Comparison of ENCODE assay signal across 8 cellular contexts in the genomic region with DNA sequence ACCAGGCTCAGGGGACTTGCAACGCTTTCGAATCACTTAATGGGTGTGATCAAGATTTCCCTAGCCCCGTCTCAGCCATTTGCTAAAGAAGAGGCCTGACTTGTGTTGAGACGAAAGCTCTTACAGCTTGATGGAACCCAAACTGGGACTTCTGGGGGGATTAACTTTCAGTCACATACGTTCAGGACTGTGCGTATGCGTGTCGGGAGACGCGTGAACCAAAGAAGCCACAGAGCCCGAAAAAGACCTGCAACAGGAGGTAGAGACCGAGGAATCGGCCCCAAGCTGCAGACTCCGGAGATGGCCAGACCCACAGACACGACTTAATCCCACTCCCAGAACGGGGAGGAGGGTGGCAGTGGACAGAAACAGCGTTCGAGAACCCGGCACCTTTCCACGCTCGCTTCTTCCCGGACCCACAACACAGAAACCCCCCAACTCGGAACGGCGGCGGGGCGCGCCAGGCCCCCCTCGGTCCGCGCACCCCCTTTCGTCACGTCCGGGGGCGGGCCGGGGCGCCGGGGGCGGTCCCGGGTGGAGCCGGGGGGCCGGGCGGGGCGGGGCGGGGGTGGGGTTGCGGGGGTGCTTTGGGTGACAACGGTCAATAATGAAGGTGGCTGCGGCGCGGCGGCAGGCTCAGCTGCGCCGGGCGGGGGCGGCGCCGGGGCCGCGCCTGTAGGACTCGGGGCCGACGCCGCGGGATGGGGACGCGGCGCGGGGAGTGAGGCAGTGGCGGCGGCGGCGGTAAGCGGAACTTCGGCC. TPM values are rescaled to one million over a fixed set of nuclear protein-coding genes. Genes with fewer than 3 reads are reported as not detected.
DNase-seq lines count a peak whose midpoint lies in the region; ATAC-seq and TF ChIP-seq lines count a peak whose summit lies in the region.

TSS of gene ATP11B (plus strand) at position 604 of the 762 bp plus-strand sequence. CDS start 256 bp downstream, outside the sequence.

- peak within 1 kb of the TSS; percentile 72 for H3K27ac ChIP-seq in OCI-LY7 (ENCODE audit: low read depth, low read length, poor library complexity, severe bottlenecking)

- peak; percentile 77 for DNase-seq in Caki2 (ENCODE audit: low read depth)
- peak; percentile 57 for DNase-seq in HPDE6-E6E7 (ENCODE audit: extremely low spot score)
- peak; percentile 88 for DNase-seq in OCI-LY7 (ENCODE audit: low spot score)
- peak; percentile 72 for DNase-seq in activated T-cell treated with anti-CD3 and anti-CD28 coated beads for 24 hours (ENCODE audit: low read depth)
- peak; percentile 39 for DNase-seq in epidermal melanocyte (ENCODE audit: insufficient read length, low spot score)
- peak; percentile 69 to 70 for DNase-seq in stimulated activated CD8-positive, alpha-beta memory T cell treated with anti-CD3 and anti-CD28 coated beads, Interleukin-2, amount 100 ng/mL, for 48 hours (ENCODE audit: low read depth in 2 of 2)

- peak within 1 kb of the TSS; percentile 86 for H3K4me3 ChIP-seq in OCI-LY7 (ENCODE audit: low read depth, low read length, poor library complexity, severe bottlenecking)
- H3K4me3 ChIP-seq in mononuclear cell (ENCODE audit: low read length), result peak within 1 kb of the TSS; percentile 82

- 0 out of 2 replicates have a peak, but pooled peaks cover 4% of the 10 kb centered on the region for H3K36me3 ChIP-seq in OCI-LY7 (ENCODE audit: insufficient read depth, low read length)

- in situ Hi-C loops in Caki2 (cut with HindIII; ENCODE audit: low pct_unique_long_range_greater_than_20kb, low sequenced_read_pairs), result no loop called here

- TSS peak; percentile 95 for BruUV-seq in OCI-LY7 (replicated peaks; lab: Mats Ljungman, UMichigan)

- H3K4me1 ChIP-seq in OCI-LY7 (ENCODE audit: insufficient read depth, low read length, poor library complexity, severe bottlenecking), result peaks cover 37% of the 10 kb centered on the region
- H3K4me1 ChIP-seq in mononuclear cell (ENCODE audit: insufficient read depth, low read length), result peaks cover 32% of the 10 kb centered on the region

- POLR2A ChIA-PET in OCI-LY7 (lab: Charles Lee), result interaction anchor here (0.6 to 2.5 kb wide), 7 partner anchors 12 to 115 kb away, joined by 3 to 9 read pairs (median 3); no protein-coding TSS in a partner anchor

- H3K27me3 ChIP-seq in mononuclear cell (ENCODE audit: insufficient read depth, low read length), result no peaks in the 10 kb centered on the region

- intact Hi-C loops in OCI-LY7 (cut with micrococcal nuclease; ENCODE audit: unreplicated experiment), result loop anchor here (10.0 kb wide), 2 partner anchors 398 to 1878 kb away; partner anchors contain the start of gene FXR1

- peaks cover 42% of the 10 kb centered on the region for H3K79me2 ChIP-seq in OCI-LY7 (ENCODE audit: insufficient read depth, low read depth, low read length)

- H3K4me2 ChIP-seq in OCI-LY7 (ENCODE audit: low read length), result peak within 1 kb of the TSS; percentile 87

- peaks cover 4% of the 10 kb centered on the region; the same call in 1 of the 2 replicates for H3K9me3 ChIP-seq in OCI-LY7 (ENCODE audit: low read length)
- H3K9me3 ChIP-seq in mononuclear cell (ENCODE audit: low read depth, low read length), result no peaks in the 10 kb centered on the region

- ATAC-seq in GM19468 (IDR thresholded peaks at IDR 0.05; ENCODE audit: extremely low read depth, unreplicated experiment), result peak; percentile 66

- H4K20me1 ChIP-seq in OCI-LY7 (ENCODE audit: insufficient read depth, low read length), result 0 out of 2 replicates have a peak, but pooled peaks cover 6% of the 10 kb centered on the region

- H2AFZ ChIP-seq in OCI-LY7 (ENCODE audit: low read length), result peak within 1 kb of the TSS; percentile 93

- CTCF ChIA-PET in OCI-LY7 (lab: Charles Lee; ENCODE audit: unreplicated experiment), result no interaction called here

- TF ChIP-seq CTCF in OCI-LY7 (conservative IDR thresholded peaks at IDR 0.05; ENCODE audit: low read length), result no peak

- no peaks in the 10 kb centered on the region for H3K9me2 ChIP-seq in OCI-LY7 (ENCODE audit: insufficient read depth, low read length)

RNA-seq across cellular contexts. Expression of gene ATP11B, which starts in this region (rescaled TPM):
- total RNA-seq in Caki2 (2014; rRNA removed; shearing (Covaris generic); ENCODE audit: low replicate concordance), result 30.0 and 40.8 TPM in 2 replicates
- 55.6 and 58.6 TPM in 2 replicates for total RNA-seq in OCI-LY7 (2014; rRNA removed; shearing (Covaris generic))
- total RNA-seq in OCI-LY7 (2022), result 87.9 and 92.0 TPM in 2 replicates
- total RNA-seq in mononuclear cell, result 165 TPM

Comparison
In these comparisons a context has a peak if more than half of its experiments do, and no peak if none do; other contexts are left out.
1. Peak in every context shown above with its lines: DNase-seq, ATAC-seq, H3K4me3 ChIP-seq and H3K27ac ChIP-seq.